Comparison of ENCODE assay signal across 21 cellular contexts in the genomic region with DNA sequence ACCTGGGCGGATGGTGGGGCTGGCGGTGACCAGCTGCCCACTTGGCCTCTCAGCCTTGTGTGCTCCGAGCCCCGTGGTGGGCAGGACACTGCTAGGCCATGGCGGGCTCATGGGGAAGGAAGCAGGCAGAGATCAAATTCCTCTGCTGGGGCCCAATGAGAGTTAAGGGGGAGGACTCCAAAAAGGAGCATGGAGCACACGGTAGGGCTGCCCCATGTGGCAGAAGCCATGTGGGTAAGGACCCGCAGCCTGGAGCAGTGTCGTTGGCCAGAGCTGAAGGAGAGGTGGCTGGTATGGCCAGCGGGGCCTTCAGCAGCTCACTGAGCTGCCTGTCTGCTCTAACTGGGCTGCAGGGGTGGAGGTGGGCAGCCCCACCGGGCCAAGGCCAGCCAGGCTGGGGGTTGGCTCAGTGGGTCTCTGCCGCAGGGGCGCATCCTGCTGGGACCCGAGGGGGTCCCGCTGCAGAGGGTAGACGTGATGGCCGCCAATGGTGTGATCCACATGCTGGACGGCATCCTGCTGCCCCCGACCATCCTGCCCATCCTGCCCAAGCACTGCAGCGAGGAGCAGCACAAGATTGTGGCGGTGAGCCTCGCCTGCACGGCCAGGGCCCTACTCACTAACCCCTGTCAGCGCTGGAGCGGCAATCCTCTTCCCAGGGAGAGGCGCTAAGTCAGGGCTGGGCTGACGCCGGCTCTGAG. TPM values are rescaled to one million over a fixed set of nuclear protein-coding genes. Genes with fewer than 3 reads are reported as not detected.
DNase-seq lines count a peak whose midpoint lies in the region; ATAC-seq, FAIRE-seq and TF ChIP-seq lines count a peak whose summit lies in the region.
"Had no signal": no experiment of that assay in that cellular context is flagged by ENCODE, and none has a peak within 500 bp of the region (broad histone marks: within the 10 kb centered on the region; RNA-seq: fewer than 3 reads in every experiment).

No MANE protein-coding gene starts in this region.

- no peak for ATAC-seq in HepG2
- ATAC-seq in right lobe of liver = no peak

- H3K27me3 Mint-ChIP-seq in dendritic cell treated with granulocyte-macrophage colony-stimulating factor and Interleukin-4, amounts not matched to agents 40 ng/mL and 50 ng/mL, for 4 days = no peaks in the 10 kb centered on the region
- H3K27me3 Mint-ChIP-seq: CD8-positive, alpha-beta memory T cell had no signal

- intact Hi-C loops in HepG2 (cut with micrococcal nuclease; ENCODE audit: unreplicated experiment) (no loop called here), right lobe of liver (cut with DNase I) (no loop called here)
- intact Hi-C loops in dendritic cell treated with granulocyte-macrophage colony-stimulating factor and Interleukin-4, amounts not matched to agents 40 ng/mL and 50 ng/mL, for 4 days (cut with micrococcal nuclease) = no loop called here

- H3K27ac Mint-ChIP-seq in dendritic cell treated with granulocyte-macrophage colony-stimulating factor and Interleukin-4, amounts not matched to agents 40 ng/mL and 50 ng/mL, for 4 days = peak overlapping the region; percentile 3

- H4K20me1 ChIP-seq in HepG2 (ENCODE audit: insufficient read depth, low read length) = no peaks in the 10 kb centered on the region

- H3K27me3 ChIP-seq in HepG2 (ENCODE audit: control insufficient read depth in 1 of 2, insufficient read depth in 2 of 2, low read length in 2 of 2) = peaks cover 5 to 53% of the 10 kb centered on the region in 2 experiments; a peak in 4 of 5 replicates
- no peaks in the 10 kb centered on the region for H3K27me3 ChIP-seq in right lobe of liver
- H3K27me3 ChIP-seq: MG63, Peyer's patch had no signal

- H3K4me1 ChIP-seq in HepG2 (ENCODE audit: insufficient read depth, low read length) (peaks cover 19% of the 10 kb centered on the region), right lobe of liver (no peaks in the 10 kb centered on the region)
- H3K4me1 ChIP-seq: Peyer's patch had no signal

- no peak for TF ChIP-seq CTCF in HepG2 (CRISPR knock-in tag; IDR thresholded peaks at IDR 0.05)
- TF ChIP-seq CTCF in right lobe of liver (IDR thresholded peaks at IDR 0.05) = no peak

- in situ Hi-C loops in HepG2 (cut with HindIII; ENCODE audit: extremely low pct_ligation_motif_present, low pct_unique_long_range_greater_than_20kb) = no loop called here

- DNase-seq in HepG2 (ENCODE audit: low spot score) (no peak), right lobe of liver (no peak), inferior parietal cortex (ENCODE audit: extremely low spot score) (no peak), HK-2 (ENCODE audit: unreplicated experiment) (no peak), NCI-H1694 (lab: John Stamatoyannopoulos, UW) (no peak)
- DNase-seq: CD8-positive, alpha-beta memory T cell; GOT3; NCI-H1417; NCI-H187; NCI-H69; Peyer's patch; Right ventricle myocardium superior had no signal

- H3K27ac ChIP-seq in HepG2 (ENCODE audit: extremely low read length, insufficient read depth, low read length) = no peak overlapping the region
- H3K27ac ChIP-seq in right lobe of liver = no peak overlapping the region
- H3K27ac ChIP-seq: C4-2B, Peyer's patch had no signal

- CTCF ChIA-PET in HepG2 (lab: Yijun Ruan, JAX; ENCODE audit: low intra/inter-chr PET ratio, low total read pairs) = no interaction called here

- 56% methylated on average over 16 of the region's 27 CpGs for WGBS in HepG2 (ENCODE audit: low lambda C conversion rate)
- WGBS in right lobe of liver (ENCODE audit: insufficient coverage, low coverage, low lambda C conversion rate, missing lambda C conversion rate) = no CpG with 5 or more reads among the region's 27 CpGs

- H3K4me3 ChIP-seq in HepG2 (replicated peaks in 1 of 3; ENCODE audit: insufficient read depth in 1 of 3, low read depth in 2 of 3, low read length in 3 of 3) (no peak overlapping the region), right lobe of liver (no peak overlapping the region)
- H3K4me3 ChIP-seq: MG63, Peyer's patch had no signal

- H3K9me3 ChIP-seq in HepG2 (ENCODE audit: low read length) (no peaks in the 10 kb centered on the region), right lobe of liver (no peaks in the 10 kb centered on the region)
- H3K9me3 ChIP-seq: MG63, Peyer's patch had no signal

- TF ChIP-seq EP300 in HepG2 (IDR thresholded peaks at IDR 0.05; ENCODE audit: low read depth in 2 of 2, low read length in 2 of 2) (no peak), HepG2 (CRISPR knock-in tag; IDR thresholded peaks at IDR 0.05; ENCODE audit: borderline replicate concordance) (no peak)

- no TSS peak for BruUV-seq in HepG2 (replicated peaks; lab: Mats Ljungman, UMichigan)

- no peaks in the 10 kb centered on the region for H3K9me3 Mint-ChIP-seq in dendritic cell treated with granulocyte-macrophage colony-stimulating factor and Interleukin-4, amounts not matched to agents 40 ng/mL and 50 ng/mL, for 4 days
- H3K9me3 Mint-ChIP-seq: CD8-positive, alpha-beta memory T cell had no signal

- H3K36me3 Mint-ChIP-seq in dendritic cell treated with granulocyte-macrophage colony-stimulating factor and Interleukin-4, amounts not matched to agents 40 ng/mL and 50 ng/mL, for 4 days (ENCODE audit: low read depth) = peaks cover 100% of the 10 kb centered on the region
- H3K36me3 Mint-ChIP-seq: CD8-positive, alpha-beta memory T cell had no signal

- peaks cover 44% of the 10 kb centered on the region for H3K4me1 Mint-ChIP-seq in dendritic cell treated with granulocyte-macrophage colony-stimulating factor and Interleukin-4, amounts not matched to agents 40 ng/mL and 50 ng/mL, for 4 days (ENCODE audit: low read depth)
- H3K4me1 Mint-ChIP-seq: CD8-positive, alpha-beta memory T cell had no signal

- H3K9ac ChIP-seq in HepG2 (ENCODE audit: insufficient read depth, low read depth, low read length) = no peak overlapping the region

- no peak overlapping the region for H3K4me3 Mint-ChIP-seq in dendritic cell treated with granulocyte-macrophage colony-stimulating factor and Interleukin-4, amounts not matched to agents 40 ng/mL and 50 ng/mL, for 4 days
- H3K4me3 Mint-ChIP-seq: CD8-positive, alpha-beta memory T cell had no signal

- no peaks in the 10 kb centered on the region for H3K36me3 ChIP-seq in HepG2 (replicated peaks in 1 of 2; ENCODE audit: control insufficient read depth in 1 of 2, insufficient read depth in 2 of 2, low read length in 2 of 2)
- H3K36me3 ChIP-seq in right lobe of liver = peaks cover 0 to 5% (median 0%) of the 10 kb centered on the region in 4 donors
- H3K36me3 ChIP-seq: MG63, Peyer's patch had no signal

- no peak for TF ChIP-seq RAD21 in HepG2 (CRISPR knock-in tag; IDR thresholded peaks at IDR 0.05)

- no peaks in the 10 kb centered on the region for H3K79me2 ChIP-seq in HepG2 (ENCODE audit: insufficient read depth, low read length)

- FAIRE-seq in HepG2 (lab: Jason Lieb, UNC) = no peak
- FAIRE-seq: A204.1, G401.6, GM12892 had no signal

- TF ChIP-seq POLR2A in HepG2 (IDR thresholded peaks at IDR 0.05; ENCODE audit: insufficient read depth in 1 of 2, low read depth in 2 of 2, low read length in 2 of 2) (no peak), right lobe of liver (IDR thresholded peaks at IDR 0.05) (no peak)

- no peak overlapping the region for H3K4me2 ChIP-seq in HepG2 (ENCODE audit: low read depth, low read length)

- POLR2A ChIA-PET in HepG2 (lab: Yijun Ruan, JAX) = interaction anchor here (0.8 to 1.4 kb wide), 2 partner anchors 7 to 30 kb away, joined by 3 read pairs; partner anchors contain the start of gene UQCC5

- no peak overlapping the region for H2AFZ ChIP-seq in HepG2 (ENCODE audit: low read length)

RNA-seq across cellular contexts. Expression of gene STAB1, which starts 11.3 kb away (rescaled TPM):
- total RNA-seq in HepG2 (2016; rRNA removed; fragmentation: Illumina TruSeq; extraction: Trizol) (0.09 and 0.28 TPM in 2 replicates), right lobe of liver (100 to 1,000 TPM in 3 of 6 experiments, 10 to 100 TPM in 3; 60.7 to 268 (median 92.5) TPM)
- total RNA-seq in HepG2 (2016; cell fraction: cytosol; rRNA removed; fragmentation: Illumina TruSeq; extraction: Trizol; ENCODE audit: low read depth) = not detected in 2 replicates
- 0.11 and 0.18 TPM in 2 replicates for total RNA-seq in HepG2 (2016; cell fraction: insoluble cytoplasmic fraction; rRNA removed; fragmentation: Illumina TruSeq; extraction: Trizol)
- total RNA-seq in HepG2 (2016; cell fraction: membrane; rRNA removed; fragmentation: Illumina TruSeq; extraction: Trizol) = 0.31 TPM in 1 of 2 replicates, not detected in the other
- total RNA-seq in HepG2 (2016; cell fraction: nucleus; rRNA removed; fragmentation: Illumina TruSeq; extraction: Trizol) = 0.13 and 0.16 TPM in 2 replicates
- polyA plus RNA-seq in HepG2 (2011; rRNA removed) = 0.34 and 0.59 TPM in 2 replicates
- 0.13 and 0.16 TPM in 2 replicates for polyA plus RNA-seq in HepG2 (2011; cell fraction: cytosol; rRNA removed)
- 4.1 and 4.3 TPM in 2 replicates for polyA plus RNA-seq in HepG2 (2011; cell fraction: nucleus; rRNA removed)
- polyA plus RNA-seq in HepG2 (2012) = 0.23 and 0.24 TPM in 2 replicates
- 0.02 and 0.14 TPM in 2 replicates for polyA plus RNA-seq in HepG2 (2016; cell fraction: cytosol; fragmentation: Illumina TruSeq; extraction: Trizol; ENCODE audit: low read depth)
- polyA plus RNA-seq in HepG2 (2016; cell fraction: insoluble cytoplasmic fraction; fragmentation: Illumina TruSeq; extraction: Trizol; ENCODE audit: low read depth) = 0.10 TPM in 1 of 2 replicates, not detected in the other
- polyA plus RNA-seq in HepG2 (2016; cell fraction: membrane; fragmentation: Illumina TruSeq; extraction: Trizol; ENCODE audit: low read depth) = not detected in 2 replicates
- polyA plus RNA-seq in HepG2 (2016; cell fraction: nucleus; fragmentation: Illumina TruSeq; extraction: Trizol; ENCODE audit: insufficient read depth, low read depth) = 0.30 TPM in 1 of 2 replicates, not detected in the other
- polyA minus RNA-seq in HepG2 (2011; rRNA and poly(A)+ RNA removed; ENCODE audit: low replicate concordance) = 0.26 and 1.0 TPM in 2 replicates
- polyA minus RNA-seq in HepG2 (2011; cell fraction: cytosol; rRNA and poly(A)+ RNA removed) = 0.30 TPM in 1 of 2 replicates, not detected in the other
- polyA minus RNA-seq in HepG2 (2011; cell fraction: nucleus; rRNA and poly(A)+ RNA removed) = 0.50 and 0.90 TPM in 2 replicates
- total RNA-seq: Daoy, NCI-H460, OCI-LY7 had no signal

RNA-seq across cellular contexts. Expression of gene NT5DC2, which starts 27.2 kb away (rescaled TPM):
- total RNA-seq in HepG2 (2016; rRNA removed; fragmentation: Illumina TruSeq; extraction: Trizol) (105 and 131 TPM in 2 replicates), right lobe of liver (10 to 100 TPM in 1 of 6 experiments, 1 to 10 TPM in 5; 1.1 to 12.5 (median 3.9) TPM)
- 335 and 351 TPM in 2 replicates for total RNA-seq in HepG2 (2016; cell fraction: cytosol; rRNA removed; fragmentation: Illumina TruSeq; extraction: Trizol; ENCODE audit: low read depth)
- 92.9 and 127 TPM in 2 replicates for total RNA-seq in HepG2 (2016; cell fraction: insoluble cytoplasmic fraction; rRNA removed; fragmentation: Illumina TruSeq; extraction: Trizol)
- total RNA-seq in HepG2 (2016; cell fraction: membrane; rRNA removed; fragmentation: Illumina TruSeq; extraction: Trizol) = 398 and 413 TPM in 2 replicates
- 102 and 116 TPM in 2 replicates for total RNA-seq in HepG2 (2016; cell fraction: nucleus; rRNA removed; fragmentation: Illumina TruSeq; extraction: Trizol)
- 217 and 240 TPM in 2 replicates for polyA plus RNA-seq in HepG2 (2011; rRNA removed)
- polyA plus RNA-seq in HepG2 (2011; cell fraction: cytosol; rRNA removed) = 148 and 220 TPM in 2 replicates
- polyA plus RNA-seq in HepG2 (2011; cell fraction: nucleus; rRNA removed) = 493 and 549 TPM in 2 replicates
- 109 and 144 TPM in 2 replicates for polyA plus RNA-seq in HepG2 (2012)
- 760 and 829 TPM in 2 replicates for polyA plus RNA-seq in HepG2 (2016; cell fraction: cytosol; fragmentation: Illumina TruSeq; extraction: Trizol; ENCODE audit: low read depth)
- 161 and 192 TPM in 2 replicates for polyA plus RNA-seq in HepG2 (2016; cell fraction: insoluble cytoplasmic fraction; fragmentation: Illumina TruSeq; extraction: Trizol; ENCODE audit: low read depth)
- 646 and 710 TPM in 2 replicates for polyA plus RNA-seq in HepG2 (2016; cell fraction: membrane; fragmentation: Illumina TruSeq; extraction: Trizol; ENCODE audit: low read depth)
- polyA plus RNA-seq in HepG2 (2016; cell fraction: nucleus; fragmentation: Illumina TruSeq; extraction: Trizol; ENCODE audit: insufficient read depth, low read depth) = 319 and 344 TPM in 2 replicates
- polyA minus RNA-seq in HepG2 (2011; rRNA and poly(A)+ RNA removed; ENCODE audit: low replicate concordance) = 166 and 240 TPM in 2 replicates
- polyA minus RNA-seq in HepG2 (2011; cell fraction: cytosol; rRNA and poly(A)+ RNA removed) = 60.3 and 89.1 TPM in 2 replicates
- polyA minus RNA-seq in HepG2 (2011; cell fraction: nucleus; rRNA and poly(A)+ RNA removed) = 74.0 and 75.3 TPM in 2 replicates

RNA-seq across cellular contexts. Expression of gene UQCC5, which starts 30.0 kb away (rescaled TPM):
- total RNA-seq in HepG2 (2016; rRNA removed; fragmentation: Illumina TruSeq; extraction: Trizol) = 29.5 and 33.7 TPM in 2 replicates
- 45.8 and 54.6 TPM in 2 replicates for total RNA-seq in HepG2 (2016; cell fraction: cytosol; rRNA removed; fragmentation: Illumina TruSeq; extraction: Trizol; ENCODE audit: low read depth)
- 26.7 and 30.2 TPM in 2 replicates for total RNA-seq in HepG2 (2016; cell fraction: insoluble cytoplasmic fraction; rRNA removed; fragmentation: Illumina TruSeq; extraction: Trizol)
- total RNA-seq in HepG2 (2016; cell fraction: membrane; rRNA removed; fragmentation: Illumina TruSeq; extraction: Trizol) = 28.0 and 35.7 TPM in 2 replicates
- 13.6 and 19.8 TPM in 2 replicates for total RNA-seq in HepG2 (2016; cell fraction: nucleus; rRNA removed; fragmentation: Illumina TruSeq; extraction: Trizol)
- 15.4 and 15.7 TPM in 2 replicates for polyA plus RNA-seq in HepG2 (2011; rRNA removed)
- polyA plus RNA-seq in HepG2 (2011; cell fraction: cytosol; rRNA removed) = 16.5 and 17.9 TPM in 2 replicates
- polyA plus RNA-seq in HepG2 (2011; cell fraction: nucleus; rRNA removed) = 23.9 and 45.2 TPM in 2 replicates
- polyA plus RNA-seq in HepG2 (2012) = 7.0 and 36.2 TPM in 2 replicates
- 58.7 and 84.5 TPM in 2 replicates for polyA plus RNA-seq in HepG2 (2016; cell fraction: cytosol; fragmentation: Illumina TruSeq; extraction: Trizol; ENCODE audit: low read depth)
- polyA plus RNA-seq in HepG2 (2016; cell fraction: insoluble cytoplasmic fraction; fragmentation: Illumina TruSeq; extraction: Trizol; ENCODE audit: low read depth) = 49.0 and 49.7 TPM in 2 replicates
- 35.2 and 53.6 TPM in 2 replicates for polyA plus RNA-seq in HepG2 (2016; cell fraction: membrane; fragmentation: Illumina TruSeq; extraction: Trizol; ENCODE audit: low read depth)
- 38.0 and 44.8 TPM in 2 replicates for polyA plus RNA-seq in HepG2 (2016; cell fraction: nucleus; fragmentation: Illumina TruSeq; extraction: Trizol; ENCODE audit: insufficient read depth, low read depth)
- polyA minus RNA-seq in HepG2 (2011; rRNA and poly(A)+ RNA removed; ENCODE audit: low replicate concordance) = 9.6 and 17.6 TPM in 2 replicates
- polyA minus RNA-seq in HepG2 (2011; cell fraction: cytosol; rRNA and poly(A)+ RNA removed) = 5.4 and 10.7 TPM in 2 replicates
- polyA minus RNA-seq in HepG2 (2011; cell fraction: nucleus; rRNA and poly(A)+ RNA removed) = 13.0 and 14.4 TPM in 2 replicates
- total RNA-seq in right lobe of liver = 1 to 10 TPM in 5 of 6 experiments, under 1 TPM in 1; 0.81 to 8.3 (median 4.3) TPM

RNA-seq across cellular contexts. Expression of gene NISCH, which starts 51.0 kb away (rescaled TPM):
- total RNA-seq in HepG2 (2016; rRNA removed; fragmentation: Illumina TruSeq; extraction: Trizol) (15.3 and 27.0 TPM in 2 replicates), right lobe of liver (10 to 100 TPM; 19.7 to 51.9 (median 30.6) TPM)
- total RNA-seq in HepG2 (2016; cell fraction: cytosol; rRNA removed; fragmentation: Illumina TruSeq; extraction: Trizol; ENCODE audit: low read depth) = 10.8 and 11.5 TPM in 2 replicates
- 10.9 and 25.7 TPM in 2 replicates for total RNA-seq in HepG2 (2016; cell fraction: insoluble cytoplasmic fraction; rRNA removed; fragmentation: Illumina TruSeq; extraction: Trizol)
- total RNA-seq in HepG2 (2016; cell fraction: membrane; rRNA removed; fragmentation: Illumina TruSeq; extraction: Trizol) = 11.3 and 12.4 TPM in 2 replicates
- 36.6 and 40.4 TPM in 2 replicates for total RNA-seq in HepG2 (2016; cell fraction: nucleus; rRNA removed; fragmentation: Illumina TruSeq; extraction: Trizol)
- polyA plus RNA-seq in HepG2 (2011; rRNA removed) = 47.6 and 63.0 TPM in 2 replicates
- 17.8 and 20.4 TPM in 2 replicates for polyA plus RNA-seq in HepG2 (2011; cell fraction: cytosol; rRNA removed)
- polyA plus RNA-seq in HepG2 (2011; cell fraction: nucleus; rRNA removed) = 441 and 512 TPM in 2 replicates
- 31.6 and 39.4 TPM in 2 replicates for polyA plus RNA-seq in HepG2 (2012)
- polyA plus RNA-seq in HepG2 (2016; cell fraction: cytosol; fragmentation: Illumina TruSeq; extraction: Trizol; ENCODE audit: low read depth) = 3.2 and 3.7 TPM in 2 replicates
- polyA plus RNA-seq in HepG2 (2016; cell fraction: insoluble cytoplasmic fraction; fragmentation: Illumina TruSeq; extraction: Trizol; ENCODE audit: low read depth) = 9.4 and 12.9 TPM in 2 replicates
- 6.4 and 6.7 TPM in 2 replicates for polyA plus RNA-seq in HepG2 (2016; cell fraction: membrane; fragmentation: Illumina TruSeq; extraction: Trizol; ENCODE audit: low read depth)
- polyA plus RNA-seq in HepG2 (2016; cell fraction: nucleus; fragmentation: Illumina TruSeq; extraction: Trizol; ENCODE audit: insufficient read depth, low read depth) = 96.6 and 101 TPM in 2 replicates
- polyA minus RNA-seq in HepG2 (2011; rRNA and poly(A)+ RNA removed; ENCODE audit: low replicate concordance) = 50.0 and 58.0 TPM in 2 replicates
- polyA minus RNA-seq in HepG2 (2011; cell fraction: cytosol; rRNA and poly(A)+ RNA removed) = 15.2 and 15.4 TPM in 2 replicates
- 97.0 and 102 TPM in 2 replicates for polyA minus RNA-seq in HepG2 (2011; cell fraction: nucleus; rRNA and poly(A)+ RNA removed)

RNA-seq across cellular contexts. Expression of gene TNNC1, which starts 52.6 kb away (rescaled TPM):
- total RNA-seq in HepG2 (2016; rRNA removed; fragmentation: Illumina TruSeq; extraction: Trizol) (11.8 and 18.7 TPM in 2 replicates), right lobe of liver (10 to 100 TPM in 1 of 6 experiments, 1 to 10 TPM in 3, under 1 TPM in 2; 0.55 to 12.2 (median 1.3) TPM)
- 4.4 and 4.6 TPM in 2 replicates for total RNA-seq in HepG2 (2016; cell fraction: cytosol; rRNA removed; fragmentation: Illumina TruSeq; extraction: Trizol; ENCODE audit: low read depth)
- total RNA-seq in HepG2 (2016; cell fraction: insoluble cytoplasmic fraction; rRNA removed; fragmentation: Illumina TruSeq; extraction: Trizol) = 13.2 and 20.1 TPM in 2 replicates
- 2.5 and 5.3 TPM in 2 replicates for total RNA-seq in HepG2 (2016; cell fraction: membrane; rRNA removed; fragmentation: Illumina TruSeq; extraction: Trizol)
- total RNA-seq in HepG2 (2016; cell fraction: nucleus; rRNA removed; fragmentation: Illumina TruSeq; extraction: Trizol) = 5.4 and 5.7 TPM in 2 replicates
- polyA plus RNA-seq in HepG2 (2011; rRNA removed) = 36.4 and 39.5 TPM in 2 replicates
- 53.0 and 54.8 TPM in 2 replicates for polyA plus RNA-seq in HepG2 (2011; cell fraction: cytosol; rRNA removed)
- polyA plus RNA-seq in HepG2 (2011; cell fraction: nucleus; rRNA removed) = 14.3 and 16.8 TPM in 2 replicates
- polyA plus RNA-seq in HepG2 (2012) = 10.9 and 12.3 TPM in 2 replicates
- 3.3 and 4.0 TPM in 2 replicates for polyA plus RNA-seq in HepG2 (2016; cell fraction: cytosol; fragmentation: Illumina TruSeq; extraction: Trizol; ENCODE audit: low read depth)
- polyA plus RNA-seq in HepG2 (2016; cell fraction: insoluble cytoplasmic fraction; fragmentation: Illumina TruSeq; extraction: Trizol; ENCODE audit: low read depth) = 17.1 and 18.1 TPM in 2 replicates
- polyA plus RNA-seq in HepG2 (2016; cell fraction: membrane; fragmentation: Illumina TruSeq; extraction: Trizol; ENCODE audit: low read depth) = 2.7 and 3.3 TPM in 2 replicates
- 6.6 and 10.5 TPM in 2 replicates for polyA plus RNA-seq in HepG2 (2016; cell fraction: nucleus; fragmentation: Illumina TruSeq; extraction: Trizol; ENCODE audit: insufficient read depth, low read depth)
- polyA minus RNA-seq in HepG2 (2011; rRNA and poly(A)+ RNA removed; ENCODE audit: low replicate concordance) = 7.0 and 8.2 TPM in 2 replicates
- 4.5 and 5.4 TPM in 2 replicates for polyA minus RNA-seq in HepG2 (2011; cell fraction: cytosol; rRNA and poly(A)+ RNA removed)
- 4.5 and 4.6 TPM in 2 replicates for polyA minus RNA-seq in HepG2 (2011; cell fraction: nucleus; rRNA and poly(A)+ RNA removed)
- total RNA-seq: Daoy, Peyer's patch had no signal
- polyA plus RNA-seq: CD8-positive, alpha-beta memory T cell had no signal

Comparison
In these comparisons a context has a peak if more than half of its experiments do, and no peak if none do; other contexts are left out.
1. RNA of gene STAB1, which starts 11.3 kb away (total RNA-seq): 60.7 to 268 TPM in right lobe of liver; 0.09 to 0.31 TPM in HepG2; every median in the first group is over 10 times any median in the second.
2. RNA of gene NT5DC2, which starts 27.2 kb away (total RNA-seq): 92.9 to 413 TPM in HepG2; 1.1 to 12.5 TPM in right lobe of liver; every median in the first group is over 4 times any median in the second.